21 cellular contexts compared by ENCODE assay signal in genomic region chr4:24928708-24929107, GRCh38. TPM values are rescaled to one million over a fixed set of nuclear protein-coding genes. Genes with fewer than 3 reads are reported as not detected.
"Had no signal": no experiment of that assay in that cellular context is flagged by ENCODE, and none has a peak within 500 bp of the region (broad histone marks: within the 10 kb centered on the region; RNA-seq: fewer than 3 reads in every experiment).

No MANE protein-coding gene starts in this region.

- ATAC-seq: foreskin keratinocyte; lower lobe of right lung; natural killer cell; stimulated activated naive B cell treated with anti-CD40 and anti-IgM and Interleukin-4, amounts not matched to agents 10 μg/mL and 1 μg/mL and 100 μg/mL, for 72 hours; upper lobe of right lung had no signal

- H3K4me3 Mint-ChIP-seq: activated B cell treated with CpG ODN at 0.5 μM for 24 hours; activated CD4-positive, alpha-beta memory T cell treated with anti-CD3 and anti-CD28 coated beads, Interleukin-2, amount 10 ng/mL, durations not matched to agents 7 days and 5 days; activated naive CD8-positive, alpha-beta T cell treated with anti-CD3 and anti-CD28 coated beads, Interleukin-2, amount 10 ng/mL, durations not matched to agents 7 days and 5 days; natural killer cell; stimulated activated naive B cell treated with anti-CD40 and anti-IgM and Interleukin-4, amounts not matched to agents 10 μg/mL and 1 μg/mL and 100 μg/mL, for 72 hours; T-helper 2 cell treated with Interferon-gamma antibody and Interleukin-4, amounts not matched to agents 5 μg/mL and 100 μg/mL, for 36 hours had no signal

- H3K4me3 ChIP-seq: cardiac muscle cell, lower lobe of right lung, thoracic aorta, upper lobe of right lung had no signal

- H3K9me3 Mint-ChIP-seq: activated CD4-positive, alpha-beta memory T cell treated with anti-CD3 and anti-CD28 coated beads, Interleukin-2, amount 10 ng/mL, durations not matched to agents 7 days and 5 days; activated naive CD8-positive, alpha-beta T cell treated with anti-CD3 and anti-CD28 coated beads, Interleukin-2, amount 10 ng/mL, durations not matched to agents 7 days and 5 days; activated T-helper 2 cell treated with anti-CD3 and anti-CD28 coated beads, Interferon-gamma antibody, Interleukin-2, Interleukin-4, amounts not matched to agents 10 μg/mL and 5 μg/mL and 100 μg/mL, durations not matched to agents 14 hours and 24 hours and 36 hours; natural killer cell; stimulated activated naive B cell treated with anti-CD40 and anti-IgM and Interleukin-4, amounts not matched to agents 10 μg/mL and 1 μg/mL and 100 μg/mL, for 72 hours; T-helper 2 cell treated with Interferon-gamma antibody and Interleukin-4, amounts not matched to agents 5 μg/mL and 100 μg/mL, for 36 hours had no signal

- DNase-seq: activated B cell treated with CpG ODN at 0.5 μM for 24 hours; activated CD4-positive, alpha-beta memory T cell treated with anti-CD3 and anti-CD28 coated beads, Interleukin-2, amount 10 ng/mL, durations not matched to agents 7 days and 5 days; activated CD4-positive, alpha-beta T cell treated with anti-CD3 and anti-CD28 coated beads for 48 hours; activated naive CD4-positive, alpha-beta T cell treated with Interleukin-2 at 50 U/mL for 16 hours; activated naive CD8-positive, alpha-beta T cell treated with anti-CD3 and anti-CD28 coated beads, Interleukin-2, amount 10 ng/mL, durations not matched to agents 7 days and 5 days; activated T-cell treated with anti-CD3 and anti-CD28 coated beads, Interleukin-2, amount 50 U/mL, for 1 hour; amygdala; foreskin keratinocyte; hippocampal formation; islet precursor cell; lower lobe of right lung; natural killer cell; nucleus accumbens; posterior cingulate gyrus; stimulated activated naive B cell treated with anti-CD40 and anti-IgM and Interleukin-4, amounts not matched to agents 10 μg/mL and 1 μg/mL and 100 μg/mL, for 72 hours; upper lobe of right lung had no signal

- H3K27me3 Mint-ChIP-seq: activated CD4-positive, alpha-beta memory T cell treated with anti-CD3 and anti-CD28 coated beads, Interleukin-2, amount 10 ng/mL, durations not matched to agents 7 days and 5 days had no signal

- H3K4me1 ChIP-seq: foreskin keratinocyte, lower lobe of right lung, upper lobe of right lung had no signal

- H3K27ac ChIP-seq: cardiac muscle cell, epithelial cell of prostate, foreskin keratinocyte, lower lobe of right lung, thoracic aorta, upper lobe of right lung had no signal

- H3K4me1 Mint-ChIP-seq: activated B cell treated with CpG ODN at 0.5 μM for 24 hours; activated CD4-positive, alpha-beta memory T cell treated with anti-CD3 and anti-CD28 coated beads, Interleukin-2, amount 10 ng/mL, durations not matched to agents 7 days and 5 days; activated naive CD8-positive, alpha-beta T cell treated with anti-CD3 and anti-CD28 coated beads, Interleukin-2, amount 10 ng/mL, durations not matched to agents 7 days and 5 days; natural killer cell; stimulated activated naive B cell treated with anti-CD40 and anti-IgM and Interleukin-4, amounts not matched to agents 10 μg/mL and 1 μg/mL and 100 μg/mL, for 72 hours had no signal

- H3K36me3 Mint-ChIP-seq: activated naive CD8-positive, alpha-beta T cell treated with anti-CD3 and anti-CD28 coated beads, Interleukin-2, amount 10 ng/mL, durations not matched to agents 7 days and 5 days; natural killer cell; stimulated activated naive B cell treated with anti-CD40 and anti-IgM and Interleukin-4, amounts not matched to agents 10 μg/mL and 1 μg/mL and 100 μg/mL, for 72 hours had no signal

- H3K27me3 ChIP-seq: cardiac muscle cell, upper lobe of right lung had no signal

- H3K9me3 ChIP-seq: upper lobe of right lung had no signal

- H3K27ac Mint-ChIP-seq: activated B cell treated with CpG ODN at 0.5 μM for 24 hours; activated CD4-positive, alpha-beta memory T cell treated with anti-CD3 and anti-CD28 coated beads, Interleukin-2, amount 10 ng/mL, durations not matched to agents 7 days and 5 days; activated naive CD8-positive, alpha-beta T cell treated with anti-CD3 and anti-CD28 coated beads, Interleukin-2, amount 10 ng/mL, durations not matched to agents 7 days and 5 days; activated T-helper 2 cell treated with anti-CD3 and anti-CD28 coated beads, Interferon-gamma antibody, Interleukin-2, Interleukin-4, amounts not matched to agents 10 μg/mL and 5 μg/mL and 100 μg/mL, durations not matched to agents 14 hours and 24 hours and 36 hours; natural killer cell; stimulated activated naive B cell treated with anti-CD40 and anti-IgM and Interleukin-4, amounts not matched to agents 10 μg/mL and 1 μg/mL and 100 μg/mL, for 72 hours; T-helper 2 cell treated with Interferon-gamma antibody and Interleukin-4, amounts not matched to agents 5 μg/mL and 100 μg/mL, for 36 hours had no signal

RNA-seq across cellular contexts. Expression of gene CCDC149, which starts 15.9 kb away (rescaled TPM):
- total RNA-seq: activated B cell treated with CpG ODN at 0.5 μM for 24 hours; activated CD4-positive, alpha-beta memory T cell treated with anti-CD3 and anti-CD28 coated beads, Interleukin-2, amount 10 ng/mL, durations not matched to agents 7 days and 5 days; activated naive CD8-positive, alpha-beta T cell treated with anti-CD3 and anti-CD28 coated beads, Interleukin-2, amount 10 ng/mL, durations not matched to agents 7 days and 5 days; activated T-helper 2 cell treated with anti-CD3 and anti-CD28 coated beads, Interferon-gamma antibody, Interleukin-2, Interleukin-4, amounts not matched to agents 10 μg/mL and 5 μg/mL and 100 μg/mL, durations not matched to agents 14 hours and 24 hours and 36 hours had no signal
